Comparison of ENCODE assay signal across 8 cellular contexts in the genomic region with DNA sequence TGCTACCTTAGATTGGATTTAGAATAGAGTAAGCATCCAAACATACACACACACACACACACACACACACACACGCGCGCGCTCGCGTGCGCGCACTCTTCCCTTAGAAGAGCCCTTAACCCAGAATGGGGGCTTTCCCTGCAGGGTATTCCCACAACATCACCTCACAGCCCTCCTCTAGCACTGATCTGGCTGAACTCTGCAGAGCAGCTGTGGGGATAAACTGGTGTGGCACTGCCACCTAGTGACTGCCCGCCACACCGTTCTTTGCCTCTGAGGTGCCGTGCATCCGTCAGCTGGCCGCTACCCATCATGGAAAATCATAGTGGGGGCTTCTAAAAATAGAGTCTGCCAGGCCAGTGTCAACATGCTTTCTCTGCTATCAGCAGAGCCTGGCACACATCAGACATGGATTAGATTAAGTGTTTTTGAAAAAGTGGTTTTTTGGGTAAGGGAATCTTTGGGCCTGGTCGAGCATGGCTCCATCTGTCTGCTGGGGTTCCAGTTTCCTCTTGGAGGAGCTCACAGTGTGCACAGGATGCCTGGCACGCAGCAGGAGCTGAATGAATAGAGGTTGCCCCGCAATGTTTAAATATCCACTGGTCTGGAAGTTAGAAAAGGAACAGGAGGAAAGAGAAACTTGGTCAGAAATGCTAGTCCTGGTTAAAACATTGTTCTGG.
DNase-seq lines count a peak whose midpoint lies in the region; ATAC-seq and TF ChIP-seq lines count a peak whose summit lies in the region.

No MANE protein-coding gene starts in this region.

- H3K27ac Mint-ChIP-seq in activated naive CD4-positive, alpha-beta T cell treated with anti-CD3 and anti-CD28 coated beads for 36 hours = no peak overlapping the region

- H3K36me3 Mint-ChIP-seq in activated naive CD4-positive, alpha-beta T cell treated with anti-CD3 and anti-CD28 coated beads for 36 hours (ENCODE audit: low read depth) = no peaks in the 10 kb centered on the region

- CTCF ChIA-PET in activated naive CD4-positive, alpha-beta T cell treated with anti-CD3 and anti-CD28 coated beads for 36 hours (lab: Charles Lee) = interaction anchor here (0.6 to 3.0 kb wide), 6 partner anchors 11 to 1304 kb away, joined by 3 to 13 read pairs (median 6); no protein-coding TSS in a partner anchor

- H3K27me3 Mint-ChIP-seq in activated naive CD4-positive, alpha-beta T cell treated with anti-CD3 and anti-CD28 coated beads for 36 hours (ENCODE audit: low read depth) = peaks cover 3% of the 10 kb centered on the region

- H3K27ac ChIP-seq in heart left ventricle (peak overlapping the region in 6 of 12 donors; percentile 4 to 57 (median 30)), psoas muscle (no peak overlapping the region)

- no peaks in the 10 kb centered on the region for H3K27me3 ChIP-seq in heart left ventricle
- H3K27me3 ChIP-seq in psoas muscle (ENCODE audit: insufficient read depth in 3 of 3, low read length in 2 of 3) = no peaks in the 10 kb centered on the region

- H3K4me3 ChIP-seq in heart left ventricle (peak overlapping the region in 2 of 12 donors; percentile 16 to 20), psoas muscle (peak overlapping the region; percentile 35)

- DNase-seq in EH (ENCODE audit: low read depth) (peak; percentile 74), NOMO-1 treated with DMSO at 0.1 percent for 48 hours (lab: John Stamatoyannopoulos, UW; ENCODE audit: unreplicated experiment) (peak; percentile 71), heart left ventricle (peak; percentile 68 to 81 (median 76)), psoas muscle (peak; percentile 61 to 79), NCI-H128 (lab: John Stamatoyannopoulos, UW; ENCODE audit: unreplicated experiment) (no peak)
- peak; percentile 68 for DNase-seq in activated naive CD4-positive, alpha-beta T cell treated with anti-CD3 and anti-CD28 coated beads for 36 hours

- H3K9me3 ChIP-seq in heart left ventricle = no peaks in the 10 kb centered on the region
- no peaks in the 10 kb centered on the region for H3K9me3 ChIP-seq in psoas muscle

- intact Hi-C loops in activated naive CD4-positive, alpha-beta T cell treated with anti-CD3 and anti-CD28 coated beads for 36 hours (cut with micrococcal nuclease) = loop anchor here (1.0 to 2.0 kb wide), 4 partner anchors 349 to 838 kb away; no protein-coding TSS in a partner anchor
- intact Hi-C loops in heart left ventricle (cut with DNase I) (loop anchor here (2.0 to 10.0 kb wide), 19 partner anchors 85 to 838 kb away; a partner anchor contains a TSS), psoas muscle (cut with DNase I) (loop anchor here (1.0 to 10.0 kb wide), 8 partner anchors 87 to 838 kb away; a partner anchor contains a TSS)

- H3K9me3 Mint-ChIP-seq in activated naive CD4-positive, alpha-beta T cell treated with anti-CD3 and anti-CD28 coated beads for 36 hours = no peaks in the 10 kb centered on the region

- WGBS in heart left ventricle, 4 donors = 3 to 4% (median 3%) methylated on average over 11 to 16 of the region's 16 CpGs
- 3 to 5% (median 3%) methylated on average over 16 of the region's 16 CpGs for WGBS in psoas muscle, 3 donors

- ATAC-seq in GM19455 (IDR thresholded peaks at IDR 0.05; ENCODE audit: unreplicated experiment) (peak; percentile 95), HG03439 (IDR thresholded peaks at IDR 0.05; ENCODE audit: unreplicated experiment) (peak; percentile 99), heart left ventricle (peak; percentile 94 to 100 (median 99)), psoas muscle (peak; percentile 89 to 99 (median 98))

- H3K4me1 Mint-ChIP-seq in activated naive CD4-positive, alpha-beta T cell treated with anti-CD3 and anti-CD28 coated beads for 36 hours (ENCODE audit: low read depth) = peaks cover 4% of the 10 kb centered on the region

- TF ChIP-seq CTCF in heart left ventricle (IDR thresholded peaks at IDR 0.05) = peak; percentile 73 to 90 (median 81)
- TF ChIP-seq CTCF in psoas muscle (IDR thresholded peaks at IDR 0.05) = peak; percentile 85

- TF ChIP-seq POLR2A in heart left ventricle (IDR thresholded peaks at IDR 0.05) = no peak

- H3K36me3 ChIP-seq in heart left ventricle (no peaks in the 10 kb centered on the region), psoas muscle (ENCODE audit: insufficient read depth in 1 of 2, low read depth in 1 of 2) (no peaks in the 10 kb centered on the region)

- H3K4me1 ChIP-seq in heart left ventricle = peaks cover 0 to 24% (median 8%) of the 10 kb centered on the region in 12 donors
- no peaks in the 10 kb centered on the region for H3K4me1 ChIP-seq in psoas muscle

- H3K4me3 Mint-ChIP-seq in activated naive CD4-positive, alpha-beta T cell treated with anti-CD3 and anti-CD28 coated beads for 36 hours = no peak overlapping the region
